26 cellular contexts compared by ENCODE assay signal in genomic region chrX:13448941-13449340, GRCh38.
"Had no signal": no experiment of that assay in that cellular context is flagged by ENCODE, and none has a peak within 500 bp of the region (broad histone marks: within the 10 kb centered on the region; RNA-seq: fewer than 3 reads in every experiment).

No MANE protein-coding gene starts in this region.

- DNase-seq: colonic mucosa; cortex of kidney; effector CD8-positive, alpha-beta T cell; effector memory CD8-positive, alpha-beta T cell; endodermal cell; erythroblast; esophagus squamous epithelium; foreskin fibroblast; foreskin melanocyte; gastrocnemius medialis; glutamatergic neuron; heart right ventricle; hippocampal formation; left cardiac atrium; left lung; left ventricle myocardium superior; lower lobe of right lung; mesenchymal stem cell; mucosa of descending colon had no signal

- H3K9me3 ChIP-seq: colonic mucosa, esophagus squamous epithelium, gastrocnemius medialis, left lung, lower lobe of right lung, mucosa of descending colon had no signal

- H3K9me3 Mint-ChIP-seq: effector memory CD8-positive, alpha-beta T cell had no signal

- ATAC-seq: effector memory CD8-positive, alpha-beta T cell; esophagus mucosa; gastrocnemius medialis; heart right ventricle; left cardiac atrium; left lung; left ventricle myocardium superior; lower lobe of right lung had no signal

- FAIRE-seq: endometrium, islet of Langerhans, keratinocyte had no signal

- H3K4me3 ChIP-seq: colonic mucosa, esophagus squamous epithelium, gastrocnemius medialis, heart right ventricle, left lung, lower lobe of right lung, mucosa of descending colon had no signal

- H3K27me3 Mint-ChIP-seq: dendritic cell treated with granulocyte-macrophage colony-stimulating factor and Interleukin-4, amounts not matched to agents 40 ng/mL and 50 ng/mL, for 4 days had no signal

- H3K27ac Mint-ChIP-seq: dendritic cell treated with granulocyte-macrophage colony-stimulating factor and Interleukin-4, amounts not matched to agents 40 ng/mL and 50 ng/mL, for 4 days; effector memory CD8-positive, alpha-beta T cell; endodermal cell; mesothelial cell of epicardium had no signal

- H3K4me3 Mint-ChIP-seq: dendritic cell treated with granulocyte-macrophage colony-stimulating factor and Interleukin-4, amounts not matched to agents 40 ng/mL and 50 ng/mL, for 4 days; effector memory CD8-positive, alpha-beta T cell; endodermal cell; mesothelial cell of epicardium had no signal

- H3K27me3 ChIP-seq: colonic mucosa, esophagus squamous epithelium, gastrocnemius medialis, left lung had no signal

- H3K27ac ChIP-seq: colonic mucosa, epithelial cell of prostate, esophagus squamous epithelium, gastrocnemius medialis, heart right ventricle, left lung, lower lobe of right lung had no signal

- H3K36me3 ChIP-seq: colonic mucosa, esophagus squamous epithelium, gastrocnemius medialis, heart right ventricle, left lung, lower lobe of right lung had no signal

- H3K4me1 ChIP-seq: colonic mucosa, esophagus squamous epithelium, gastrocnemius medialis, heart right ventricle, left lung, lower lobe of right lung had no signal

- H3K36me3 Mint-ChIP-seq: mesothelial cell of epicardium had no signal

- H3K4me1 Mint-ChIP-seq: endodermal cell, mesothelial cell of epicardium had no signal
